1 cellular context compared by ENCODE assay signal in genomic region chr3:53844262-53845102, GRCh38.
TF ChIP-seq lines count a peak whose summit lies in the region.

No MANE protein-coding gene starts in this region.

TF ChIP-seq in HepG2, 621 proteins besides CTCF, POLR2A, EP300 and RAD21 (continued from another document and continues in another):
- no peak; the same call in 1 of the 2 replicates for TF ChIP-seq ZNF414 (CRISPR knock-in tag; IDR thresholded peaks at IDR 0.05)
- no peak for TF ChIP-seq NBN (conservative IDR thresholded peaks at IDR 0.05)
- no peak for TF ChIP-seq ZNF816 (CRISPR knock-in tag; IDR thresholded peaks at IDR 0.05; ENCODE audit: borderline replicate concordance)
- peak; percentile 24; the same call in 1 of the 2 replicates for TF ChIP-seq CREM (IDR thresholded peaks at IDR 0.05)
- TF ChIP-seq CREM (CRISPR knock-in tag; IDR thresholded peaks at IDR 0.05) = no peak
- TF ChIP-seq SP2 (CRISPR knock-in tag; IDR thresholded peaks at IDR 0.05) = no peak
- no peak for TF ChIP-seq ZNF7 (CRISPR knock-in tag; IDR thresholded peaks at IDR 0.05)
- TF ChIP-seq SNAPC2 (CRISPR knock-in tag; IDR thresholded peaks at IDR 0.05) = 0 out of 2 replicates have a peak, but pooled peaks have one; percentile 24
- peak; percentile 62; the same call in 1 of the 2 replicates for TF ChIP-seq SIN3A (IDR thresholded peaks at IDR 0.05; ENCODE audit: borderline replicate concordance, low read depth, low read length)
- 0 out of 2 replicates have a peak, but pooled peaks have one; percentile 51 for TF ChIP-seq ZNF33B (CRISPR knock-in tag; IDR thresholded peaks at IDR 0.05)
- no peak for TF ChIP-seq ZNF781 (CRISPR knock-in tag; IDR thresholded peaks at IDR 0.05; ENCODE audit: borderline replicate concordance, not compliant biosample characterization)
- TF ChIP-seq ELF3 (CRISPR knock-in tag; IDR thresholded peaks at IDR 0.05) = peak; percentile 69
- 0 out of 2 replicates have a peak, but pooled peaks have one; percentile 31 for TF ChIP-seq ZNF792 (CRISPR knock-in tag; IDR thresholded peaks at IDR 0.05)
- no peak for TF ChIP-seq ZSCAN30 (CRISPR knock-in tag; IDR thresholded peaks at IDR 0.05)
- TF ChIP-seq ZSCAN9 (CRISPR knock-in tag; IDR thresholded peaks at IDR 0.05; ENCODE audit: borderline replicate concordance) = peak; percentile 79; the same call in 1 of the 2 replicates
- TF ChIP-seq ZC3H13 (CRISPR knock-in tag; IDR thresholded peaks at IDR 0.05) = peak; percentile 71; the same call in 1 of the 2 replicates
- no peak for TF ChIP-seq MEIS2 (CRISPR knock-in tag; IDR thresholded peaks at IDR 0.05)
- TF ChIP-seq ZNF619 (CRISPR knock-in tag; IDR thresholded peaks at IDR 0.05) = no peak
- TF ChIP-seq FOXM1 (CRISPR knock-in tag; IDR thresholded peaks at IDR 0.05) = no peak
- TF ChIP-seq FOXP4 (CRISPR knock-in tag; IDR thresholded peaks at IDR 0.05) = peak; percentile 71; the same call in 1 of the 2 replicates
- TF ChIP-seq DZIP1 (CRISPR knock-in tag; IDR thresholded peaks at IDR 0.05) = no peak
- no peak for TF ChIP-seq ZSCAN5A (CRISPR knock-in tag; IDR thresholded peaks at IDR 0.05; ENCODE audit: borderline replicate concordance)
- TF ChIP-seq BCLAF1 (IDR thresholded peaks at IDR 0.05) = no peak
- TF ChIP-seq RFX3 (CRISPR knock-in tag; IDR thresholded peaks at IDR 0.05) = no peak
- TF ChIP-seq MLLT10 (CRISPR knock-in tag; IDR thresholded peaks at IDR 0.05) = 0 out of 2 replicates have a peak, but pooled peaks have one; percentile 19
- TF ChIP-seq ZFP36L2 (CRISPR knock-in tag; IDR thresholded peaks at IDR 0.05) = no peak
- TF ChIP-seq ZKSCAN8 (CRISPR knock-in tag; IDR thresholded peaks at IDR 0.05; ENCODE audit: borderline replicate concordance) = no peak
- no peak for TF ChIP-seq THAP8 (CRISPR knock-in tag; IDR thresholded peaks at IDR 0.05; ENCODE audit: borderline replicate concordance)
- TF ChIP-seq ZNF468 (CRISPR knock-in tag; IDR thresholded peaks at IDR 0.05) = peak; percentile 80; the same call in 1 of the 2 replicates
- TF ChIP-seq NPAS2 (CRISPR knock-in tag; IDR thresholded peaks at IDR 0.05; ENCODE audit: borderline replicate concordance) = no peak
- TF ChIP-seq ZBTB43 (CRISPR knock-in tag; conservative IDR thresholded peaks at IDR 0.05) = peak; percentile 56; the same call in 1 of the 2 replicates
- no peak for TF ChIP-seq ZNF407 (CRISPR knock-in tag; IDR thresholded peaks at IDR 0.05; ENCODE audit: not compliant biosample characterization)
